18 cellular contexts compared by ENCODE assay signal in the genomic region with DNA sequence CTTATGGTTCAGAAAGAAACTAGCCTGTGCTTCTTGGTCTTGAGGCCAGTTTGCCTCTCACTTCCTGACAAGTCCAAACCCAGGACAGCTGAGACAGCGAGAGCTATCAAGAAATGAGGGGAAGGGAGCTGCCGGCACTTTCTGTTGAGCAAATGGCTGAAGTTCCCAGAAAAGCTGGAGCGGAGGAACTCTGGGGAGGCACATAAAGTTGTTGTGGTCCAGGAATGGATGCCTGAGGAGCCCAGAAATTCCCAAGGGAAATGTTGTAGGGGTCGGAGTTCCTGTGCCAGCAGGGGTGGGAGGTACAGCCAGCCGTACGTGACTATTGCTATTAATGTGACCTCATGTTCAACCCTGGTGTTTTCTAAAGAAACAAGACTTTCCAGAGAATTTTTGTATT.
DNase-seq lines count a peak whose midpoint lies in the region; ATAC-seq, FAIRE-seq and TF ChIP-seq lines count a peak whose summit lies in the region.
"Had no signal": no experiment of that assay in that cellular context is flagged by ENCODE, and none has a peak within 500 bp of the region (broad histone marks: within the 10 kb centered on the region; RNA-seq: fewer than 3 reads in every experiment).

No MANE protein-coding gene starts in this region.

- H3K9me3 ChIP-seq in astrocyte (ENCODE audit: insufficient read depth, low read depth, low read length) = no peaks in the 10 kb centered on the region

- H3K27me3 Mint-ChIP-seq in astrocyte (ENCODE audit: low read depth, unreplicated experiment) (peaks cover 36% of the 10 kb centered on the region), osteocyte (ENCODE audit: unreplicated experiment) (peaks cover 31% of the 10 kb centered on the region)
- H3K27me3 Mint-ChIP-seq in activated T-cell treated with anti-CD3 and anti-CD28 coated beads, Interleukin-2, amount 50 U/mL, for 4 hours (ENCODE audit: low read depth) = peaks cover 22% of the 10 kb centered on the region

- TF ChIP-seq CTCF in AG10803 (conservative IDR thresholded peaks at IDR 0.05; ENCODE audit: low read length) = no peak
- TF ChIP-seq CTCF in astrocyte (IDR thresholded peaks at IDR 0.05; ENCODE audit: insufficient read depth, low read depth, low read length) = no peak
- no peak for TF ChIP-seq CTCF in fibroblast of mammary gland (conservative IDR thresholded peaks at IDR 0.05; ENCODE audit: control insufficient read depth, insufficient read depth, low read depth, low read length)
- no peak for TF ChIP-seq CTCF in osteocyte (IDR thresholded peaks at IDR 0.05)

- H3K4me3 Mint-ChIP-seq in astrocyte (ENCODE audit: unreplicated experiment) (no peak overlapping the region), osteocyte (ENCODE audit: unreplicated experiment) (peak overlapping the region; percentile 26)
- no peak overlapping the region for H3K4me3 Mint-ChIP-seq in activated T-cell treated with anti-CD3 and anti-CD28 coated beads, Interleukin-2, amount 50 U/mL, for 4 hours
- H3K4me3 Mint-ChIP-seq: CD4-positive, alpha-beta memory T cell had no signal

- H3K36me3 Mint-ChIP-seq in astrocyte (ENCODE audit: low read depth, unreplicated experiment) = no peaks in the 10 kb centered on the region
- H3K36me3 Mint-ChIP-seq in osteocyte (ENCODE audit: unreplicated experiment) = no peaks in the 10 kb centered on the region
- H3K36me3 Mint-ChIP-seq in activated T-cell treated with anti-CD3 and anti-CD28 coated beads, Interleukin-2, amount 50 U/mL, for 4 hours (ENCODE audit: insufficient read depth) = no peaks in the 10 kb centered on the region
- H3K36me3 Mint-ChIP-seq: CD4-positive, alpha-beta memory T cell had no signal

- peaks cover 11% of the 10 kb centered on the region for H3K27me3 ChIP-seq in astrocyte (ENCODE audit: insufficient read depth, low read length)

- H3K27ac Mint-ChIP-seq in astrocyte (ENCODE audit: unreplicated experiment) = no peak overlapping the region
- H3K27ac Mint-ChIP-seq in osteocyte (ENCODE audit: unreplicated experiment) = peak overlapping the region; percentile 58
- H3K27ac Mint-ChIP-seq: CD4-positive, alpha-beta memory T cell; H9 had no signal

- H3K36me3 ChIP-seq in astrocyte (ENCODE audit: insufficient read depth, low read length) = no peaks in the 10 kb centered on the region

- ATAC-seq in activated T-cell treated with anti-CD3 and anti-CD28 coated beads, Interleukin-2, amount 50 U/mL, for 4 hours = no peak
- ATAC-seq in GM21529 (IDR thresholded peaks at IDR 0.05; ENCODE audit: unreplicated experiment) = no peak

- H3K4me3 ChIP-seq in AG10803 (ENCODE audit: low read length) (no peak overlapping the region), astrocyte (ENCODE audit: insufficient read depth, low read depth, low read length) (no peak overlapping the region), fibroblast of mammary gland (ENCODE audit: control insufficient read depth, low read depth, low read length) (no peak overlapping the region)
- H3K4me3 ChIP-seq: GM12878 had no signal

- H3K9me3 Mint-ChIP-seq in astrocyte (ENCODE audit: unreplicated experiment) = peaks cover 4% of the 10 kb centered on the region
- no peaks in the 10 kb centered on the region for H3K9me3 Mint-ChIP-seq in osteocyte (ENCODE audit: unreplicated experiment)
- H3K9me3 Mint-ChIP-seq in activated T-cell treated with anti-CD3 and anti-CD28 coated beads, Interleukin-2, amount 50 U/mL, for 4 hours = no peaks in the 10 kb centered on the region
- H3K9me3 Mint-ChIP-seq: H9 had no signal

- no peak overlapping the region for H3K27ac ChIP-seq in astrocyte (ENCODE audit: low read depth, low read length)
- H3K27ac ChIP-seq: KMS-11 had no signal

- no peak for FAIRE-seq in astrocyte (lab: Jason Lieb, UNC)
- FAIRE-seq: A204.1, GM12878 had no signal

- no peak overlapping the region for H3K9ac ChIP-seq in astrocyte (ENCODE audit: low read length)
- H3K9ac ChIP-seq: KMS-11 had no signal

- H4K20me1 ChIP-seq in astrocyte (ENCODE audit: insufficient read depth, low read length) = no peaks in the 10 kb centered on the region

- H3K4me1 Mint-ChIP-seq in astrocyte (ENCODE audit: low read depth, unreplicated experiment) (peaks cover 7% of the 10 kb centered on the region), osteocyte (ENCODE audit: unreplicated experiment) (peaks cover 26% of the 10 kb centered on the region)
- H3K4me1 Mint-ChIP-seq in activated T-cell treated with anti-CD3 and anti-CD28 coated beads, Interleukin-2, amount 50 U/mL, for 4 hours (ENCODE audit: low read depth) = no peaks in the 10 kb centered on the region

- no peaks in the 10 kb centered on the region for H3K79me2 ChIP-seq in astrocyte (ENCODE audit: insufficient read depth, low read length)

- DNase-seq in AG10803 (ENCODE audit: low read depth) (peak; percentile 22), astrocyte (ENCODE audit: low read depth) (no peak), fibroblast of mammary gland (ENCODE audit: low read depth) (peak; percentile 54), osteocyte (ENCODE audit: extremely low spot score, unreplicated experiment) (no peak), NCI-H2107 treated with DMSO at 0.1 percent for 48 hours (lab: John Stamatoyannopoulos, UW; ENCODE audit: unreplicated experiment) (no peak), C1 segment of cervical spinal cord (lab: John Stamatoyannopoulos, UW) (no peak)
- no peak for DNase-seq in activated T-cell treated with anti-CD3 and anti-CD28 coated beads, Interleukin-2, amount 50 U/mL, for 4 hours
- DNase-seq: AML-193; CD4-positive, alpha-beta memory T cell; DMS79; H9; NCI-H1930; NCI-H510A; NCI-H82 had no signal

- H3K4me2 ChIP-seq in astrocyte (ENCODE audit: low read length) = peak overlapping the region; percentile 7

- H2AFZ ChIP-seq in astrocyte (ENCODE audit: low read depth, low read length) = no peak overlapping the region

- no peaks in the 10 kb centered on the region for H3K4me1 ChIP-seq in astrocyte (ENCODE audit: insufficient read depth, low read length)

Comparison
In these comparisons a context has a peak if more than half of its experiments do, and no peak if none do; other contexts are left out.
1. DNase-seq: peak in AG10803 (single experiment) and fibroblast of mammary gland (single experiment); none in astrocyte (single experiment), osteocyte (single experiment), NCI-H2107 treated with DMSO at 0.1 percent for 48 hours (single experiment), C1 segment of cervical spinal cord (0 of 14) and activated T-cell treated with anti-CD3 and anti-CD28 coated beads, Interleukin-2, amount 50 U/mL, for 4 hours (single experiment).